12 cellular contexts compared by ENCODE assay signal in the genomic region with DNA sequence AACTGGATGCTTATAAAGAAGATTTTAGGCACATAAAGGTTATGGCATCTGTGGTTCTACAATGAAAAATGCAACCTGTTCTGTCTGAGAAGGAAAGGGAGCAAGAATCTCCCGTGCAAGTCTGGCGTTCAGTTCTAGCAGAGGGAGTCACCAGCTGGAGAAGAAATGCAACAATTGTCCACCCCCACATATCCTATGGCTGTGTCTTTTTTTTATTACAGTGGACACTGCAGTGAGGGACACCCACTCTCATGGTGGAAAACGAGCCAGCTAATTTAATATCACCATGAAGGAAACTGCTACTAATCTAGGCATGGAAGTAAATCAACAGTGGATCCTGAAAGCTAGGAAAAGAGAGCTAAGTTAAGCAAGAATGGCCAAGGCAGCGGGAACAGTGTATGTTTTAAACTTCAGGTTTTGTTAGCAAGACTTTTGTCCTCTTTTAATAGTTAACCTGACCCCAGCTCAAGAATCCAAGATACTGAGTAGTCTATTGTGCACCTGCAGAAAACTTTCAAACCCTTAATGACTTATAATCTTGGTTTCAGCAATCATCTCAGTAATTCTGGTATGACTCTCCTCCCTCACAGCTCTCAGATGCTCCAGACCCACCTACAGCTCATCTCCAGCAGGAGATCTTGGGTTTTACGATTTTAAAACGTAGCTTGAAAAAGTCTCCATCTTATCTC.
DNase-seq lines count a peak whose midpoint lies in the region; ATAC-seq, FAIRE-seq and TF ChIP-seq lines count a peak whose summit lies in the region.
"Had no signal": no experiment of that assay in that cellular context is flagged by ENCODE, and none has a peak within 500 bp of the region (broad histone marks: within the 10 kb centered on the region; RNA-seq: fewer than 3 reads in every experiment).

No MANE protein-coding gene starts in this region.

- POLR2A ChIA-PET in GM12878 (lab: Charles Lee): interaction anchor here (1.1 to 1.2 kb wide), 2 partner anchors 16 to 21 kb away, joined by 3 read pairs; no protein-coding TSS in a partner anchor

- no peak overlapping the region for H4K8ac ChIP-seq in trophoblast cell (ENCODE audit: low read depth, low read length)

- intact Hi-C loops in GM12878 (cut with micrococcal nuclease; ENCODE audit: unreplicated experiment): loop anchor here (5.0 kb wide), 1 partner anchor 87 kb away; no protein-coding TSS in a partner anchor

- no TSS peak for BruUV-seq in GM12878 (replicated peaks; lab: Mats Ljungman, UMichigan)

- H2AK5ac ChIP-seq in trophoblast cell (ENCODE audit: low read length): no peak overlapping the region

- H3K18ac ChIP-seq in trophoblast cell (ENCODE audit: low read length): no peak overlapping the region

- SMC1A ChIA-PET in GM12878 (lab: Charles Lee; ENCODE audit: uncharacterized antibody, unreplicated experiment): interaction anchor here (0.7 to 1.4 kb wide), 6 partner anchors 9 to 80 kb away, joined by 3 to 4 read pairs (median 3); no protein-coding TSS in a partner anchor

- no peak for TF ChIP-seq CTCF in GM12878 (IDR thresholded peaks at IDR 0.05 in 2 of 3, conservative IDR thresholded peaks at IDR 0.05 in 1 of 3; ENCODE audit: control insufficient read depth in 2 of 3, extremely low read depth in 1 of 3, insufficient read depth in 1 of 3, low read depth in 3 of 3, low read length in 3 of 3)

- in situ Hi-C loops in GM12878 (cut with MboI): no loop called here

- TF ChIP-seq POLR2A in GM12878 (IDR thresholded peaks at IDR 0.05; ENCODE audit: low read depth, low read length): no peak

- H3K36me3 ChIP-seq in GM12878 (ENCODE audit: control insufficient read depth in 2 of 2, insufficient read depth in 2 of 2, low read length in 1 of 2) (no peaks in the 10 kb centered on the region), trophoblast cell (ENCODE audit: control insufficient read depth in 1 of 2, insufficient read depth in 2 of 2, low read length in 2 of 2) (no peaks in the 10 kb centered on the region)
- H3K36me3 ChIP-seq: esophagus muscularis mucosa had no signal

- H3K4me1 ChIP-seq in GM12878 (ENCODE audit: control insufficient read depth, insufficient read depth, low read length): no peaks in the 10 kb centered on the region
- H3K4me1 ChIP-seq in trophoblast cell (ENCODE audit: control insufficient read depth in 1 of 2, insufficient read depth in 2 of 2, low read length in 2 of 2): no peaks in the 10 kb centered on the region
- H3K4me1 ChIP-seq: esophagus muscularis mucosa had no signal

- DNase-seq in GM12878 (ENCODE audit: low read depth, low spot score) (peak; percentile 40), NOMO-1 treated with DMSO at 0.1 percent for 48 hours (lab: John Stamatoyannopoulos, UW; ENCODE audit: unreplicated experiment) (no peak), trophoblast cell (no peak), NCI-H1930 (lab: John Stamatoyannopoulos, UW) (no peak), cerebellum (ENCODE audit: low spot score) (no peak)
- DNase-seq: NCI-H345 had no signal

- H3K27me3 ChIP-seq in GM12878 (replicated peaks in 1 of 2; ENCODE audit: control insufficient read depth in 2 of 2, insufficient read depth in 2 of 2, low read length in 1 of 2) (no peaks in the 10 kb centered on the region; a peak in 1 of 4 replicates), trophoblast cell (ENCODE audit: insufficient read depth, low read length) (no peaks in the 10 kb centered on the region)
- H3K27me3 ChIP-seq: esophagus muscularis mucosa had no signal

- no peak overlapping the region for H3K4ac ChIP-seq in trophoblast cell (ENCODE audit: low read depth, low read length)

- RAD21 ChIA-PET in GM12878 (lab: Charles Lee; ENCODE audit: unreplicated experiment): interaction anchor here (0.6 to 1.8 kb wide), 2 partner anchors 10 to 19 kb away, joined by 3 to 5 read pairs; no protein-coding TSS in a partner anchor

- WGBS in GM12878 (ENCODE audit: insufficient coverage, insufficient replicate concordance, low lambda C conversion rate, missing lambda C conversion rate): 10% methylated on average over 6 of the region's 6 CpGs
- WGBS in trophoblast cell (ENCODE audit: extremely low coverage, insufficient coverage, insufficient read length): no CpG with 5 or more reads among the region's 6 CpGs

- H4K12ac ChIP-seq in trophoblast cell (ENCODE audit: low read depth, low read length): no peak overlapping the region

- H3K4me3 ChIP-seq in GM12878: no peak overlapping the region
- H3K4me3 ChIP-seq in trophoblast cell (ENCODE audit: low read depth, low read length): no peak overlapping the region
- H3K4me3 ChIP-seq: esophagus muscularis mucosa, SK-N-MC had no signal

- H3K4me2 ChIP-seq in GM12878 (ENCODE audit: control insufficient read depth, insufficient read depth) (no peak overlapping the region), trophoblast cell (ENCODE audit: low read length) (no peak overlapping the region)

- H2BK12ac ChIP-seq in trophoblast cell (ENCODE audit: low read length): no peak overlapping the region

- H3K14ac ChIP-seq in trophoblast cell (ENCODE audit: low read length): no peak overlapping the region

- CTCF ChIA-PET in GM12878 (lab: Yijun Ruan, JAX): interaction anchor here (1.0 kb wide), 1 partner anchor 15 kb away, joined by 3 read pairs; no protein-coding TSS in a partner anchor

- H2AFZ ChIP-seq in GM12878 (ENCODE audit: control insufficient read depth, low read depth, low read length) (no peak overlapping the region), trophoblast cell (ENCODE audit: insufficient read depth, low read length, poor library complexity) (no peak overlapping the region)

- TF ChIP-seq EP300 in GM12878 (IDR thresholded peaks at IDR 0.05; ENCODE audit: borderline replicate concordance in 1 of 2, control insufficient read depth in 1 of 2, low read depth in 2 of 2, low read length in 2 of 2): peak in 1 of 2 experiments; percentile 82; a peak in 1 of 4 replicates

- no peaks in the 10 kb centered on the region for H4K20me1 ChIP-seq in GM12878 (ENCODE audit: control insufficient read depth, insufficient read depth)

- H3K9ac ChIP-seq in GM12878 (ENCODE audit: control insufficient read depth, insufficient read depth, low read length): no peak overlapping the region
- no peak overlapping the region for H3K9ac ChIP-seq in trophoblast cell (ENCODE audit: low read length)

- TF ChIP-seq RAD21 in GM12878 (IDR thresholded peaks at IDR 0.05; ENCODE audit: insufficient read depth, low read depth, low read length): no peak

- no peak overlapping the region for H3K23ac ChIP-seq in trophoblast cell (ENCODE audit: low read length)

- no peaks in the 10 kb centered on the region for H3K79me2 ChIP-seq in GM12878 (ENCODE audit: control insufficient read depth, insufficient read depth, low read length)
- no peaks in the 10 kb centered on the region for H3K79me2 ChIP-seq in trophoblast cell (ENCODE audit: control insufficient read depth, insufficient read depth, low read length, poor library complexity)

- peak; percentile 73 for FAIRE-seq in GM12878 (lab: Jason Lieb, UNC)

- no peak overlapping the region for H2BK5ac ChIP-seq in trophoblast cell (ENCODE audit: low read depth, low read length, poor library complexity)

- no peak overlapping the region for H4K91ac ChIP-seq in trophoblast cell (ENCODE audit: low read depth, low read length)

- H3K79me1 ChIP-seq in trophoblast cell (ENCODE audit: low read length): no peaks in the 10 kb centered on the region

- ATAC-seq in GM18499 (IDR thresholded peaks at IDR 0.05; ENCODE audit: insufficient read depth, unreplicated experiment): peak; percentile 80
- peak; percentile 94 for ATAC-seq in GM19468 (IDR thresholded peaks at IDR 0.05; ENCODE audit: extremely low read depth, unreplicated experiment)
- peak; percentile 99 for ATAC-seq in HG02981 (IDR thresholded peaks at IDR 0.05; ENCODE audit: unreplicated experiment)
- ATAC-seq in GM12878: peak; percentile 95
- ATAC-seq: left lobe of liver had no signal

- H3K27ac ChIP-seq in GM12878 (ENCODE audit: control insufficient read depth, insufficient read depth) (no peak overlapping the region), trophoblast cell (ENCODE audit: low read depth, low read length) (no peak overlapping the region)
- H3K27ac ChIP-seq: esophagus muscularis mucosa, SK-N-MC had no signal

- no peak overlapping the region for H2BK120ac ChIP-seq in trophoblast cell (ENCODE audit: insufficient read depth, low read length, poor library complexity)

- no peaks in the 10 kb centered on the region for H3K9me3 ChIP-seq in GM12878 (replicated peaks; ENCODE audit: control insufficient read depth, insufficient read depth, low read length)
- peaks cover 2% of the 10 kb centered on the region for H3K9me3 ChIP-seq in trophoblast cell (ENCODE audit: insufficient read depth, low read depth, low read length)
- H3K9me3 ChIP-seq: esophagus muscularis mucosa had no signal

TF ChIP-seq in GM12878, 131 proteins besides CTCF, POLR2A, EP300 and RAD21 (continues in another document):
- no peak for TF ChIP-seq CBX3 (IDR thresholded peaks at IDR 0.05; ENCODE audit: borderline replicate concordance, low read depth)
- peak; percentile 33; the same call in 1 of the 2 replicates for TF ChIP-seq JUND (IDR thresholded peaks at IDR 0.05; ENCODE audit: low read depth, low read length)
- peak; percentile 88 for TF ChIP-seq MTA2 (IDR thresholded peaks at IDR 0.05; ENCODE audit: low read depth)
- TF ChIP-seq, protein P1, sequence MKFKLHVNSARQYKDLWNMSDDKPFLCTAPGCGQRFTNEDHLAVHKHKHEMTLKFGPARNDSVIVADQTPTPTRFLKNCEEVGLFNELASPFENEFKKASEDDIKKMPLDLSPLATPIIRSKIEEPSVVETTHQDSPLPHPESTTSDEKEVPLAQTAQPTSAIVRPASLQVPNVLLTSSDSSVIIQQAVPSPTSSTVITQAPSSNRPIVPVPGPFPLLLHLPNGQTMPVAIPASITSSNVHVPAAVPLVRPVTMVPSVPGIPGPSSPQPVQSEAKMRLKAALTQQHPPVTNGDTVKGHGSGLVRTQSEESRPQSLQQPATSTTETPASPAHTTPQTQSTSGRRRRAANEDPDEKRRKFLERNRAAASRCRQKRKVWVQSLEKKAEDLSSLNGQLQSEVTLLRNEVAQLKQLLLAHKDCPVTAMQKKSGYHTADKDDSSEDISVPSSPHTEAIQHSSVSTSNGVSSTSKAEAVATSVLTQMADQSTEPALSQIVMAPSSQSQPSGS (IDR thresholded peaks at IDR 0.05; ENCODE audit: low read length): peak; percentile 41; the same call in 1 of the 2 replicates
- no peak for TF ChIP-seq NFIC (IDR thresholded peaks at IDR 0.05; ENCODE audit: low read depth, low read length)
- 0 out of 2 replicates have a peak, but pooled peaks have one; percentile 24 for TF ChIP-seq ATF7 (IDR thresholded peaks at IDR 0.05; ENCODE audit: low read depth)
- peak; percentile 70 for TF ChIP-seq DPF2 (IDR thresholded peaks at IDR 0.05)
- peak; percentile 88 for TF ChIP-seq BCL11A (IDR thresholded peaks at IDR 0.05; ENCODE audit: low read depth, low read length)
- TF ChIP-seq TCF12 (IDR thresholded peaks at IDR 0.05; ENCODE audit: low read depth, low read length): 0 out of 2 replicates have a peak, but pooled peaks have one; percentile 59
- TF ChIP-seq IKZF2 (IDR thresholded peaks at IDR 0.05): peak; percentile 9 to 43; a peak in 2 of 4 replicates
- TF ChIP-seq POLR2AphosphoS5 (IDR thresholded peaks at IDR 0.05; ENCODE audit: low read length): no peak
- peak; percentile 70 for TF ChIP-seq JUNB (IDR thresholded peaks at IDR 0.05)
- TF ChIP-seq NR2F1 (conservative IDR thresholded peaks at IDR 0.05): peak; percentile 31; the same call in 1 of the 2 replicates
